In genomic region chr9:127980056-127980705, GRCh38 we compare ENCODE assay signal across 1 cellular context.
TF ChIP-seq lines count a peak whose summit lies in the region.

No MANE protein-coding gene starts in this region.

TF ChIP-seq in K562, 482 proteins besides CTCF, POLR2A, EP300 and RAD21 (continued from another document and continues in another):
- TF ChIP-seq ZNF592 (IDR thresholded peaks at IDR 0.05) (peak; percentile 21; the same call in 1 of the 2 replicates), ZEB2 (IDR thresholded peaks at IDR 0.05) (no peak), STAG1 (CRISPR knock-in tag; IDR thresholded peaks at IDR 0.05; ENCODE audit: borderline replicate concordance) (no peak), ZFP36 (IDR thresholded peaks at IDR 0.05; ENCODE audit: low read depth, low read length, partially characterized antibody) (peak; percentile 78), FOXK1 (CRISPR knock-in tag; IDR thresholded peaks at IDR 0.05; ENCODE audit: borderline replicate concordance) (no peak), MITF (IDR thresholded peaks at IDR 0.05) (no peak), NRF1 (conservative IDR thresholded peaks at IDR 0.05 in 1 of 2, IDR thresholded peaks at IDR 0.05 in 1 of 2) (no peak), TAF7 (tag; IDR thresholded peaks at IDR 0.05) (no peak), CTBP1 (IDR thresholded peaks at IDR 0.05; ENCODE audit: borderline replicate concordance) (peak; percentile 63; the same call in 1 of the 2 replicates), CCNT2 (IDR thresholded peaks at IDR 0.05; ENCODE audit: borderline replicate concordance, extremely low read depth, insufficient read length, low read depth, low read length) (peak; percentile 51), COPS2 (conservative IDR thresholded peaks at IDR 0.05) (no peak), BDP1 (IDR thresholded peaks at IDR 0.05; ENCODE audit: insufficient read depth, insufficient read length) (no peak), SRF (CRISPR knock-in tag; IDR thresholded peaks at IDR 0.05) (no peak), ZNF354B (CRISPR knock-in tag; IDR thresholded peaks at IDR 0.05) (no peak), GTF2E2 (tag; IDR thresholded peaks at IDR 0.05) (no peak), NR0B1 (IDR thresholded peaks at IDR 0.05; ENCODE audit: partially characterized antibody) (no peak), TRIM28 (IDR thresholded peaks at IDR 0.05) (no peak), TCF7L2 (IDR thresholded peaks at IDR 0.05; ENCODE audit: low read depth, low read length) (no peak), OTX1 (CRISPR knock-in tag; IDR thresholded peaks at IDR 0.05) (no peak), POLR2G (IDR thresholded peaks at IDR 0.05; ENCODE audit: low read depth, low read length) (peak; percentile 57), RB1 (IDR thresholded peaks at IDR 0.05; ENCODE audit: low read depth) (peak; percentile 47; the same call in 1 of the 2 replicates), ZNF639 (CRISPR knock-in tag; conservative IDR thresholded peaks at IDR 0.05 in 1 of 2, IDR thresholded peaks at IDR 0.05 in 1 of 2) (no peak), TBP (optimal IDR thresholded peaks at IDR 0.05; ENCODE audit: low read depth, low read length) (no peak), ZNF12 (CRISPR knock-in tag; IDR thresholded peaks at IDR 0.05) (no peak), MNT (conservative IDR thresholded peaks at IDR 0.05) (peak in 1 of 2 experiments; percentile 54; a peak in 1 of 4 replicates), ZNF436 (CRISPR knock-in tag; IDR thresholded peaks at IDR 0.05) (no peak), HCFC1 (IDR thresholded peaks at IDR 0.05; ENCODE audit: low read depth, low read length) (no peak), KDM2B (CRISPR knock-in tag; IDR thresholded peaks at IDR 0.05) (peak; percentile 95), ZFX (CRISPR knock-in tag; IDR thresholded peaks at IDR 0.05) (peak; percentile 3; the same call in 1 of the 2 replicates), RBM39 (optimal IDR thresholded peaks at IDR 0.05; ENCODE audit: low read depth, low read length) (no peak), HBP1 (CRISPR knock-in tag; IDR thresholded peaks at IDR 0.05) (no peak), SRSF3 (IDR thresholded peaks at IDR 0.05; ENCODE audit: insufficient read depth, low read length) (no peak), CREB3L1 (IDR thresholded peaks at IDR 0.05; ENCODE audit: borderline replicate concordance, low read depth) (peak; percentile 44; the same call in 1 of the 2 replicates), LCOR (CRISPR knock-in tag; IDR thresholded peaks at IDR 0.05) (no peak), ESRRB (CRISPR knock-in tag; IDR thresholded peaks at IDR 0.05; ENCODE audit: borderline replicate concordance) (no peak), SMAD3 (CRISPR knock-in tag; conservative IDR thresholded peaks at IDR 0.05) (no peak), LEF1 (IDR thresholded peaks at IDR 0.05) (no peak), EGR1 (conservative IDR thresholded peaks at IDR 0.05) (peak; percentile 71), EWSR1 (IDR thresholded peaks at IDR 0.05; ENCODE audit: borderline replicate concordance, low read depth, partially characterized antibody) (no peak), SP2 (IDR thresholded peaks at IDR 0.05; ENCODE audit: extremely low read depth, low read depth, low read length, poor library complexity, severe bottlenecking) (no peak), CREB1 (IDR thresholded peaks at IDR 0.05) (no peak), CREB1 (CRISPR knock-in tag; IDR thresholded peaks at IDR 0.05) (no peak)
- TF ChIP-seq, protein P1, sequence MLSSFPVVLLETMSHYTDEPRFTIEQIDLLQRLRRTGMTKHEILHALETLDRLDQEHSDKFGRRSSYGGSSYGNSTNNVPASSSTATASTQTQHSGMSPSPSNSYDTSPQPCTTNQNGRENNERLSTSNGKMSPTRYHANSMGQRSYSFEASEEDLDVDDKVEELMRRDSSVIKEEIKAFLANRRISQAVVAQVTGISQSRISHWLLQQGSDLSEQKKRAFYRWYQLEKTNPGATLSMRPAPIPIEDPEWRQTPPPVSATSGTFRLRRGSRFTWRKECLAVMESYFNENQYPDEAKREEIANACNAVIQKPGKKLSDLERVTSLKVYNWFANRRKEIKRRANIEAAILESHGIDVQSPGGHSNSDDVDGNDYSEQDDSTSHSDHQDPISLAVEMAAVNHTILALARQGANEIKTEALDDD (IDR thresholded peaks at IDR 0.05), result no peak
- TF ChIP-seq, protein P2, sequence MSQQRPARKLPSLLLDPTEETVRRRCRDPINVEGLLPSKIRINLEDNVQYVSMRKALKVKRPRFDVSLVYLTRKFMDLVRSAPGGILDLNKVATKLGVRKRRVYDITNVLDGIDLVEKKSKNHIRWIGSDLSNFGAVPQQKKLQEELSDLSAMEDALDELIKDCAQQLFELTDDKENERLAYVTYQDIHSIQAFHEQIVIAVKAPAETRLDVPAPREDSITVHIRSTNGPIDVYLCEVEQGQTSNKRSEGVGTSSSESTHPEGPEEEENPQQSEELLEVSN (IDR thresholded peaks at IDR 0.05; ENCODE audit: borderline replicate concordance in 1 of 2, extremely low read depth in 1 of 2, insufficient read depth in 1 of 2, insufficient read length in 1 of 2, low read depth in 1 of 2, low read length in 1 of 2, poor library complexity in 1 of 2, severe bottlenecking in 1 of 2), result peak in 1 of 2 experiments; percentile 36
- TF ChIP-seq, protein P3, sequence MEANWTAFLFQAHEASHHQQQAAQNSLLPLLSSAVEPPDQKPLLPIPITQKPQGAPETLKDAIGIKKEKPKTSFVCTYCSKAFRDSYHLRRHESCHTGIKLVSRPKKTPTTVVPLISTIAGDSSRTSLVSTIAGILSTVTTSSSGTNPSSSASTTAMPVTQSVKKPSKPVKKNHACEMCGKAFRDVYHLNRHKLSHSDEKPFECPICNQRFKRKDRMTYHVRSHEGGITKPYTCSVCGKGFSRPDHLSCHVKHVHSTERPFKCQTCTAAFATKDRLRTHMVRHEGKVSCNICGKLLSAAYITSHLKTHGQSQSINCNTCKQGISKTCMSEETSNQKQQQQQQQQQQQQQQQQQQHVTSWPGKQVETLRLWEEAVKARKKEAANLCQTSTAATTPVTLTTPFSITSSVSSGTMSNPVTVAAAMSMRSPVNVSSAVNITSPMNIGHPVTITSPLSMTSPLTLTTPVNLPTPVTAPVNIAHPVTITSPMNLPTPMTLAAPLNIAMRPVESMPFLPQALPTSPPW (CRISPR knock-in tag; IDR thresholded peaks at IDR 0.05), result peak; percentile 59; the same call in 1 of the 2 replicates
- TF ChIP-seq, protein P4, sequence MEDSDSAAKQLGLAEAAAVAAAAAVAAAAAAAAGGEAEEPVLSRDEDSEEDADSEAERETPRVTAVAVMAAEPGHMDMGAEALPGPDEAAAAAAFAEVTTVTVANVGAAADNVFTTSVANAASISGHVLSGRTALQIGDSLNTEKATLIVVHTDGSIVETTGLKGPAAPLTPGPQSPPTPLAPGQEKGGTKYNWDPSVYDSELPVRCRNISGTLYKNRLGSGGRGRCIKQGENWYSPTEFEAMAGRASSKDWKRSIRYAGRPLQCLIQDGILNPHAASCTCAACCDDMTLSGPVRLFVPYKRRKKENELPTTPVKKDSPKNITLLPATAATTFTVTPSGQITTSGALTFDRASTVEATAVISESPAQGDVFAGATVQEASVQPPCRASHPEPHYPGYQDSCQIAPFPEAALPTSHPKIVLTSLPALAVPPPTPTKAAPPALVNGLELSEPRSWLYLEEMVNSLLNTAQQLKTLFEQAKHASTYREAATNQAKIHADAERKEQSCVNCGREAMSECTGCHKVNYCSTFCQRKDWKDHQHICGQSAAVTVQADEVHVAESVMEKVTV (CRISPR knock-in tag; IDR thresholded peaks at IDR 0.05), result no peak
